28 cellular contexts compared by ENCODE assay signal in genomic region chr18:11997466-11997865, GRCh38. TPM values are rescaled to one million over a fixed set of nuclear protein-coding genes. Genes with fewer than 3 reads are reported as not detected.
DNase-seq lines count a peak whose midpoint lies in the region; ATAC-seq and TF ChIP-seq lines count a peak whose summit lies in the region.
"Had no signal": no experiment of that assay in that cellular context is flagged by ENCODE, and none has a peak within 500 bp of the region (broad histone marks: within the 10 kb centered on the region; RNA-seq: fewer than 3 reads in every experiment).

No MANE protein-coding gene starts in this region.

- peaks cover 30 to 48% of the 10 kb centered on the region in 2 donors for H3K36me3 Mint-ChIP-seq in CD14-positive monocyte
- H3K36me3 Mint-ChIP-seq: activated naive CD4-positive, alpha-beta T cell treated with anti-CD3 and anti-CD28 coated beads, Interleukin-2, amount 50 U/mL, for 72 hours had no signal

- peaks cover 36% of the 10 kb centered on the region for H3K4me1 Mint-ChIP-seq in CD14-positive monocyte

- H3K4me1 ChIP-seq in right cardiac atrium (ENCODE audit: control insufficient read depth, insufficient read depth, low read length) (peaks cover 3% of the 10 kb centered on the region), prostate gland (replicated peaks) (no peaks in the 10 kb centered on the region)

- peak overlapping the region in 4 of 7 donors; percentile 18 to 68 (median 49) for H3K27ac Mint-ChIP-seq in CD14-positive monocyte
- H3K27ac Mint-ChIP-seq: activated naive CD4-positive, alpha-beta T cell treated with anti-CD3 and anti-CD28 coated beads, Interleukin-2, amount 50 U/mL, for 72 hours; activated T-helper 1 cell treated with anti-CD3 and anti-CD28 coated beads, Interleukin-12 subunit alpha, Interleukin-12 subunit beta, Interleukin-2, Interleukin-4 antibody, amounts not matched to agents 30 ng/mL and 10 ng/mL and 1 ng/mL, durations not matched to agents 14 hours and 24 hours and 36 hours; mesothelial cell of epicardium; stimulated activated naive B cell treated with anti-CD40 and anti-IgM and Interleukin-4, amounts not matched to agents 10 μg/mL and 1 μg/mL and 100 μg/mL, for 72 hours; T-cell had no signal

- no peak overlapping the region for H3K4me3 ChIP-seq in right cardiac atrium (ENCODE audit: low read length)
- no peak overlapping the region for H3K4me3 ChIP-seq in prostate gland
- H3K4me3 ChIP-seq: colonic mucosa, right lobe of liver, SJSA1, suprapubic skin had no signal

- H3K4me3 Mint-ChIP-seq in CD14-positive monocyte, result no peak overlapping the region
- H3K4me3 Mint-ChIP-seq: activated T-helper 1 cell treated with anti-CD3 and anti-CD28 coated beads, Interleukin-12 subunit alpha, Interleukin-12 subunit beta, Interleukin-2, Interleukin-4 antibody, amounts not matched to agents 30 ng/mL and 10 ng/mL and 1 ng/mL, durations not matched to agents 14 hours and 24 hours and 36 hours; mesothelial cell of epicardium; naive thymus-derived CD8-positive, alpha-beta T cell; stimulated activated naive B cell treated with anti-CD40 and anti-IgM and Interleukin-4, amounts not matched to agents 10 μg/mL and 1 μg/mL and 100 μg/mL, for 72 hours; T-cell had no signal

- no peak for TF ChIP-seq POLR2A in prostate gland (IDR thresholded peaks at IDR 0.05)

- 73% methylated on average over 9 of the region's 9 CpGs for WGBS in right cardiac atrium
- 79% methylated on average over 9 of the region's 9 CpGs for WGBS in prostate gland

- intact Hi-C loops in CD14-positive monocyte (cut with micrococcal nuclease) (no loop called here), right cardiac atrium (cut with DNase I) (loop anchor here in 3 of 4 donors (5.0 kb wide), 2 partner anchors 55 to 60 kb away; no protein-coding TSS in a partner anchor), posterior vena cava (cut with DNase I) (no loop called here), prostate gland (cut with DNase I) (loop anchor here (5.0 kb wide), 2 partner anchors 40 to 265 kb away; no protein-coding TSS in a partner anchor)

- peaks cover 0 to 2% (median 0%) of the 10 kb centered on the region in 7 donors for H3K9me3 Mint-ChIP-seq in CD14-positive monocyte
- H3K9me3 Mint-ChIP-seq: activated naive CD4-positive, alpha-beta T cell treated with anti-CD3 and anti-CD28 coated beads, Interleukin-2, amount 50 U/mL, for 72 hours; activated T-helper 1 cell treated with anti-CD3 and anti-CD28 coated beads, Interleukin-12 subunit alpha, Interleukin-12 subunit beta, Interleukin-2, Interleukin-4 antibody, amounts not matched to agents 30 ng/mL and 10 ng/mL and 1 ng/mL, durations not matched to agents 14 hours and 24 hours and 36 hours; mesothelial cell of epicardium; naive thymus-derived CD8-positive, alpha-beta T cell; stimulated activated naive B cell treated with anti-CD40 and anti-IgM and Interleukin-4, amounts not matched to agents 10 μg/mL and 1 μg/mL and 100 μg/mL, for 72 hours; T-cell had no signal

- TF ChIP-seq CTCF in CD14-positive monocyte (IDR thresholded peaks at IDR 0.05), result no peak
- no peak for TF ChIP-seq CTCF in RWPE1 (conservative IDR thresholded peaks at IDR 0.05; ENCODE audit: low read depth)
- no peak for TF ChIP-seq CTCF in prostate gland (IDR thresholded peaks at IDR 0.05)

- ATAC-seq in right cardiac atrium, result no peak
- ATAC-seq in HG02973 (IDR thresholded peaks at IDR 0.05; ENCODE audit: unreplicated experiment), result no peak
- ATAC-seq: activated naive CD4-positive, alpha-beta T cell treated with anti-CD3 and anti-CD28 coated beads, Interleukin-2, amount 50 U/mL, for 72 hours; HCT116; left colon; naive thymus-derived CD8-positive, alpha-beta T cell; stimulated activated naive B cell treated with anti-CD40 and anti-IgM and Interleukin-4, amounts not matched to agents 10 μg/mL and 1 μg/mL and 100 μg/mL, for 72 hours; T-cell had no signal

- CTCF ChIA-PET in RWPE1 (lab: Yijun Ruan, JAX), result interaction anchor here (1.0 to 1.4 kb wide), 2 partner anchors 59 to 60 kb away, joined by 4 to 6 read pairs; no protein-coding TSS in a partner anchor

- H3K27me3 Mint-ChIP-seq in CD14-positive monocyte (ENCODE audit: low read depth in 3 of 3), result peaks cover 0 to 2% (median 0%) of the 10 kb centered on the region in 3 donors
- H3K27me3 Mint-ChIP-seq: naive thymus-derived CD8-positive, alpha-beta T cell; stimulated activated naive B cell treated with anti-CD40 and anti-IgM and Interleukin-4, amounts not matched to agents 10 μg/mL and 1 μg/mL and 100 μg/mL, for 72 hours; T-cell had no signal

- H3K36me3 ChIP-seq in prostate gland, result no peaks in the 10 kb centered on the region
- H3K36me3 ChIP-seq: colonic mucosa, SJSA1 had no signal

- no peaks in the 10 kb centered on the region for H3K27me3 ChIP-seq in right cardiac atrium (ENCODE audit: control insufficient read depth, insufficient read depth)
- no peaks in the 10 kb centered on the region for H3K27me3 ChIP-seq in prostate gland (replicated peaks; ENCODE audit: insufficient read depth)
- H3K27me3 ChIP-seq: colonic mucosa, right lobe of liver, SJSA1, suprapubic skin had no signal

- DNase-seq in CD14-positive monocyte (ENCODE audit: low spot score) (no peak), RWPE1 (ENCODE audit: low spot score) (no peak), right cardiac atrium (no peak), posterior vena cava (ENCODE audit: low spot score) (peak; percentile 68), NK-92 (lab: John Stamatoyannopoulos, UW; ENCODE audit: unreplicated experiment) (no peak), prostate gland (ENCODE audit: low spot score) (no peak)
- DNase-seq in stimulated activated CD4-positive, alpha-beta T cell treated with anti-CD3 and anti-CD28 coated beads, Interleukin-1b, Interleukin-23, amount 100 ng/mL, for 48 hours, result no peak
- DNase-seq: activated CD4-positive, alpha-beta T cell treated with anti-CD3 and anti-CD28 coated beads, Interleukin-2, amount 50 U/mL, for 4 hours; Calu3; colonic mucosa; DND-41; effector CD8-positive, alpha-beta T cell; KBM-7; left colon; MM.1S; naive thymus-derived CD8-positive, alpha-beta T cell; NCI-H510A; NK-92 treated with Interleukin-12 subunit alpha and Interleukin-12 subunit beta, amount 100 ng/mL, for 24 hours; right lobe of liver; stimulated activated naive B cell treated with anti-CD40 and anti-IgM and Interleukin-4, amounts not matched to agents 10 μg/mL and 1 μg/mL and 100 μg/mL, for 72 hours; T-cell had no signal

- POLR2A ChIA-PET in RWPE1 (lab: Yijun Ruan, JAX; ENCODE audit: low non-redundant PET), result no interaction called here

- no peaks in the 10 kb centered on the region for H3K9me3 ChIP-seq in right cardiac atrium (ENCODE audit: control insufficient read depth, low read length)
- H3K9me3 ChIP-seq in prostate gland, result no peaks in the 10 kb centered on the region
- H3K9me3 ChIP-seq: colonic mucosa, right lobe of liver, SJSA1, suprapubic skin had no signal

- peak overlapping the region; percentile 47 for H3K27ac ChIP-seq in RWPE1
- H3K27ac ChIP-seq in right cardiac atrium (ENCODE audit: low read length), result peak overlapping the region; percentile 43
- no peak overlapping the region for H3K27ac ChIP-seq in prostate gland
- H3K27ac ChIP-seq: colonic mucosa, right lobe of liver, SJSA1, suprapubic skin had no signal

RNA-seq across cellular contexts. Expression of gene IMPA2, which starts 16.2 kb away (rescaled TPM):
- polyA plus RNA-seq in CD14-positive monocyte (100 to 1,000 TPM; 145 to 186 TPM), right cardiac atrium (21.9 TPM)
- total RNA-seq in right cardiac atrium (10 to 100 TPM; 19.8 to 26.9 (median 23.1) TPM), posterior vena cava (10 to 100 TPM; 14.9 to 31.5 TPM), prostate gland (10 to 100 TPM; 16.6 to 17.9 TPM)

Comparison
In these comparisons a context has a peak if more than half of its experiments do, and no peak if none do; other contexts are left out.
1. H3K27ac ChIP-seq: peak in RWPE1 (single experiment) and right cardiac atrium (single experiment); none in prostate gland (0 of 2).
2. intact Hi-C loops: an anchor here in right cardiac atrium (5.0 kb wide) and prostate gland (5.0 kb wide); none called in CD14-positive monocyte and posterior vena cava.